Comparison of ENCODE assay signal across 19 cellular contexts in genomic region chr7:94133460-94133859, GRCh38.
A peak's percentile ranks its signal among the peaks of the same experiment; 100 is the strongest.
DNase-seq lines count a peak whose midpoint lies in the region; ATAC-seq lines count a peak whose summit lies in the region.
"Had no signal": no experiment of that assay in that cellular context is flagged by ENCODE, and none has a peak within 500 bp of the region (broad histone marks: within the 10 kb centered on the region; RNA-seq: fewer than 3 reads in every experiment).

No MANE protein-coding gene starts in this region.

- no peak overlapping the region for H3K27ac ChIP-seq in mesendoderm (ENCODE audit: low read depth, low read length)

- no peak overlapping the region for H2BK15ac ChIP-seq in mesendoderm (replicated peaks; ENCODE audit: low read depth)

- ATAC-seq in GM18498 (IDR thresholded peaks at IDR 0.05; ENCODE audit: unreplicated experiment): peak; percentile 63
- peak; percentile 84 for ATAC-seq in GM21786 (IDR thresholded peaks at IDR 0.05; ENCODE audit: unreplicated experiment)
- ATAC-seq in activated T-helper 17 cell treated with anti-CD3 and anti-CD28 coated beads, Interleukin-2, amount 50 U/mL, for 72 hours (replicated peaks): no peak
- ATAC-seq in GM21576 (IDR thresholded peaks at IDR 0.05; ENCODE audit: unreplicated experiment): no peak

- H3K27me3 ChIP-seq in mesendoderm (ENCODE audit: insufficient read depth, low read length, poor library complexity): no peaks in the 10 kb centered on the region
- H3K27me3 ChIP-seq: BE2C had no signal

- H3K27ac Mint-ChIP-seq in activated T-helper 17 cell treated with anti-CD3 and anti-CD28 coated beads, Interleukin-2, amount 50 U/mL, for 72 hours: no peak overlapping the region
- H3K27ac Mint-ChIP-seq: endodermal cell had no signal

- no peaks in the 10 kb centered on the region for H3K4me1 ChIP-seq in mesendoderm (ENCODE audit: control insufficient read depth, low read depth, low read length)
- H3K4me1 ChIP-seq: BE2C had no signal

- DNase-seq in OCI-M1 (lab: John Stamatoyannopoulos, UW) (peak; percentile 60), mesendoderm (peak; percentile 16), NCI-H2171 treated with DMSO at 0.1 percent for 48 hours (lab: John Stamatoyannopoulos, UW) (no peak)
- no peak for DNase-seq in effector CD8-positive, alpha-beta T cell (lab: John Stamatoyannopoulos, UW)
- DNase-seq: activated CD4-positive, CD25-positive, alpha-beta regulatory T cell; activated CD8-positive, alpha-beta memory T cell treated with anti-CD3 and anti-CD28 coated beads, Interleukin-2, amount 50 U/mL, for 4 hours; activated naive CD4-positive, alpha-beta T cell treated with anti-CD3 and anti-CD28 coated beads, Interleukin-2, amount 50 U/mL, for 16 hours; BE2C; DMS153; endodermal cell; kidney; NCI-H1105; NCI-H446; stimulated activated CD4-positive, alpha-beta T cell treated with anti-CD3 and anti-CD28 coated beads, Interleukin-2, amount 100 ng/mL, for 24 hours; trophoblast cell had no signal

- no CpG with 5 or more reads among the region's 4 CpGs for WGBS in mesendoderm (ENCODE audit: extremely low coverage, insufficient coverage, low lambda C conversion rate)

- no peak overlapping the region for H4K8ac ChIP-seq in mesendoderm (ENCODE audit: low read depth, low read length)

- no peak overlapping the region for H4K5ac ChIP-seq in mesendoderm (ENCODE audit: low read length)

- H3K9ac ChIP-seq in mesendoderm (ENCODE audit: low read length): no peak overlapping the region

- H3K23ac ChIP-seq in mesendoderm (ENCODE audit: low read length): no peak overlapping the region

- peaks cover 8% of the 10 kb centered on the region for H3K27me3 Mint-ChIP-seq in activated T-helper 17 cell treated with anti-CD3 and anti-CD28 coated beads, Interleukin-2, amount 50 U/mL, for 72 hours

- no peak overlapping the region for H3K4me3 ChIP-seq in mesendoderm (ENCODE audit: low read length)

- H3K4ac ChIP-seq in mesendoderm (ENCODE audit: low read depth, low read length): no peak overlapping the region

- no peak overlapping the region for H3K4me2 ChIP-seq in mesendoderm (ENCODE audit: low read length)

- H3K79me1 ChIP-seq in mesendoderm (ENCODE audit: low read length): no peaks in the 10 kb centered on the region

- H3K79me2 ChIP-seq in mesendoderm (ENCODE audit: control insufficient read depth, insufficient read depth, low read length): no peaks in the 10 kb centered on the region

- H3K4me1 Mint-ChIP-seq in activated T-helper 17 cell treated with anti-CD3 and anti-CD28 coated beads, Interleukin-2, amount 50 U/mL, for 72 hours: no peaks in the 10 kb centered on the region

- H3K36me3 Mint-ChIP-seq in activated T-helper 17 cell treated with anti-CD3 and anti-CD28 coated beads, Interleukin-2, amount 50 U/mL, for 72 hours (ENCODE audit: low read depth): no peaks in the 10 kb centered on the region

- H3K18ac ChIP-seq in mesendoderm (ENCODE audit: low read length): peak overlapping the region; percentile 90

- H2BK5ac ChIP-seq in mesendoderm (ENCODE audit: low read length): no peak overlapping the region

- no peaks in the 10 kb centered on the region for H3K9me3 Mint-ChIP-seq in activated T-helper 17 cell treated with anti-CD3 and anti-CD28 coated beads, Interleukin-2, amount 50 U/mL, for 72 hours
- H3K9me3 Mint-ChIP-seq: endodermal cell had no signal

- no peaks in the 10 kb centered on the region for H3K36me3 ChIP-seq in mesendoderm (ENCODE audit: control insufficient read depth, insufficient read depth, low read length)
- H3K36me3 ChIP-seq: BE2C had no signal

- H3K56ac ChIP-seq in mesendoderm (ENCODE audit: low read length): no peak overlapping the region

- H2AK5ac ChIP-seq in mesendoderm (ENCODE audit: low read length): no peak overlapping the region

- no peak overlapping the region for H2BK120ac ChIP-seq in mesendoderm (ENCODE audit: low read depth, low read length)

- no peak overlapping the region for H3K4me3 Mint-ChIP-seq in activated T-helper 17 cell treated with anti-CD3 and anti-CD28 coated beads, Interleukin-2, amount 50 U/mL, for 72 hours
- H3K4me3 Mint-ChIP-seq: endodermal cell had no signal

Comparison
In these comparisons a context has a peak if more than half of its experiments do, and no peak if none do; other contexts are left out.
1. ATAC-seq: peak in GM18498 (single experiment) and GM21786 (single experiment); none in activated T-helper 17 cell treated with anti-CD3 and anti-CD28 coated beads, Interleukin-2, amount 50 U/mL, for 72 hours (single experiment) and GM21576 (single experiment).
2. DNase-seq: peak in OCI-M1 (single experiment) and mesendoderm (single experiment); none in NCI-H2171 treated with DMSO at 0.1 percent for 48 hours (single experiment) and effector CD8-positive, alpha-beta T cell (single experiment).